ENCODE assay signal across 1 cellular context in the genomic region with DNA sequence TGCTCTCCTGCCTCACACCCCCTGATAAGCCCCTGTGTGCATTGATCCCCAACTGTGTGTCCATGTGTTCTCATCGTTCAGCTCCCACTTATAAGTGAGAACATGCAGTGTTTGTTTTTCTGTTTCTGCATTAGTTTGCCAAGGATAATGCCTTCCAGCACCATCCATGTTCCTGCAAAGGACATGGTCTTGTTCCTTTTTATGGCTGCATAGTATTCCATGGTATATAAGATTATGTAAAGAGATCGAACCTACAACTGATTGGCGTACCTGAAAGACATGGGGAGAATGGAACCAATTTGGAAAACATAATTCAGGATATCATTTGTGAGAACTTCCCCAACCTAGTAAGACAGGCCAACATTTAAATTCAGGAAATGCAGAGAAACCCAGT.
TF ChIP-seq lines count a peak whose summit lies in the region.

No MANE protein-coding gene starts in this region.

TF ChIP-seq in GM12878, 131 proteins besides CTCF, POLR2A, EP300 and RAD21 (continued from another document):
- TF ChIP-seq, protein P1, sequence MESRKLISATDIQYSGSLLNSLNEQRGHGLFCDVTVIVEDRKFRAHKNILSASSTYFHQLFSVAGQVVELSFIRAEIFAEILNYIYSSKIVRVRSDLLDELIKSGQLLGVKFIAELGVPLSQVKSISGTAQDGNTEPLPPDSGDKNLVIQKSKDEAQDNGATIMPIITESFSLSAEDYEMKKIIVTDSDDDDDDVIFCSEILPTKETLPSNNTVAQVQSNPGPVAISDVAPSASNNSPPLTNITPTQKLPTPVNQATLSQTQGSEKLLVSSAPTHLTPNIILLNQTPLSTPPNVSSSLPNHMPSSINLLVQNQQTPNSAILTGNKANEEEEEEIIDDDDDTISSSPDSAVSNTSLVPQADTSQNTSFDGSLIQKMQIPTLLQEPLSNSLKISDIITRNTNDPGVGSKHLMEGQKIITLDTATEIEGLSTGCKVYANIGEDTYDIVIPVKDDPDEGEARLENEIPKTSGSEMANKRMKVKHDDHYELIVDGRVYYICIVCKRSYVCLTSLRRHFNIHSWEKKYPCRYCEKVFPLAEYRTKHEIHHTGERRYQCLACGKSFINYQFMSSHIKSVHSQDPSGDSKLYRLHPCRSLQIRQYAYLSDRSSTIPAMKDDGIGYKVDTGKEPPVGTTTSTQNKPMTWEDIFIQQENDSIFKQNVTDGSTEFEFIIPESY (IDR thresholded peaks at IDR 0.05): no peak
- TF ChIP-seq DPF2 (IDR thresholded peaks at IDR 0.05) (no peak), ZBED1 (IDR thresholded peaks at IDR 0.05; ENCODE audit: borderline replicate concordance) (no peak), TAF1 (IDR thresholded peaks at IDR 0.05; ENCODE audit: borderline replicate concordance, low read depth, low read length) (no peak), ZZZ3 (IDR thresholded peaks at IDR 0.05; ENCODE audit: control insufficient read depth, insufficient read length, low read depth) (no peak), SP1 (IDR thresholded peaks at IDR 0.05; ENCODE audit: low read depth, low read length) (no peak), CHD2 (IDR thresholded peaks at IDR 0.05; ENCODE audit: borderline replicate concordance, low read depth, low read length) (no peak), YBX1 (IDR thresholded peaks at IDR 0.05) (no peak), ZBTB11 (CRISPR knock-in tag; IDR thresholded peaks at IDR 0.05) (no peak)
- TF ChIP-seq, protein P2, sequence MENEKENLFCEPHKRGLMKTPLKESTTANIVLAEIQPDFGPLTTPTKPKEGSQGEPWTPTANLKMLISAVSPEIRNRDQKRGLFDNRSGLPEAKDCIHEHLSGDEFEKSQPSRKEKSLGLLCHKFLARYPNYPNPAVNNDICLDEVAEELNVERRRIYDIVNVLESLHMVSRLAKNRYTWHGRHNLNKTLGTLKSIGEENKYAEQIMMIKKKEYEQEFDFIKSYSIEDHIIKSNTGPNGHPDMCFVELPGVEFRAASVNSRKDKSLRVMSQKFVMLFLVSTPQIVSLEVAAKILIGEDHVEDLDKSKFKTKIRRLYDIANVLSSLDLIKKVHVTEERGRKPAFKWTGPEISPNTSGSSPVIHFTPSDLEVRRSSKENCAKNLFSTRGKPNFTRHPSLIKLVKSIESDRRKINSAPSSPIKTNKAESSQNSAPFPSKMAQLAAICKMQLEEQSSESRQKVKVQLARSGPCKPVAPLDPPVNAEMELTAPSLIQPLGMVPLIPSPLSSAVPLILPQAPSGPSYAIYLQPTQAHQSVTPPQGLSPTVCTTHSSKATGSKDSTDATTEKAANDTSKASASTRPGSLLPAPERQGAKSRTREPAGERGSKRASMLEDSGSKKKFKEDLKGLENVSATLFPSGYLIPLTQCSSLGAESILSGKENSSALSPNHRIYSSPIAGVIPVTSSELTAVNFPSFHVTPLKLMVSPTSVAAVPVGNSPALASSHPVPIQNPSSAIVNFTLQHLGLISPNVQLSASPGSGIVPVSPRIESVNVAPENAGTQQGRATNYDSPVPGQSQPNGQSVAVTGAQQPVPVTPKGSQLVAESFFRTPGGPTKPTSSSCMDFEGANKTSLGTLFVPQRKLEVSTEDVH (IDR thresholded peaks at IDR 0.05; ENCODE audit: low read depth, partially characterized antibody): no peak
